ENCODE assay signal across 23 cellular contexts in genomic region chr5:146726020-146726419, GRCh38.
"Had no signal": no experiment of that assay in that cellular context is flagged by ENCODE, and none has a peak within 500 bp of the region (broad histone marks: within the 10 kb centered on the region; RNA-seq: fewer than 3 reads in every experiment).

No MANE protein-coding gene starts in this region.

- H3K4me3 ChIP-seq: MG63, SJSA1, SK-N-MC had no signal

- H3K27ac ChIP-seq: SJSA1, SK-N-MC had no signal

- ATAC-seq: HepG2 had no signal

- H3K36me3 ChIP-seq: MG63, SJSA1 had no signal

- DNase-seq: IMR-90, Karpas-422, KG1, MG63, NCI-H1092, NCI-H1105 treated with DMSO at 0.1 percent for 48 hours, NCI-H1417 treated with DMSO at 0.1 percent for 48 hours, NCI-H146, NCI-H1694 treated with DMSO at 0.1 percent for 48 hours, NCI-H1930, NCI-H2081, NCI-H2107, NCI-H345, NCI-H510A, NCI-H524 treated with DMSO at 0.1 percent for 48 hours, NCI-H69, NCI-H774, Right ventricle myocardium superior, RPMI8226, SIG-M5 had no signal

- H3K27me3 ChIP-seq: MG63, SJSA1 had no signal
